33 cellular contexts compared by ENCODE assay signal in genomic region chr10:73281097-73281496, GRCh38.
"Had no signal": no experiment of that assay in that cellular context is flagged by ENCODE, and none has a peak within 500 bp of the region (broad histone marks: within the 10 kb centered on the region; RNA-seq: fewer than 3 reads in every experiment).

No MANE protein-coding gene starts in this region.

- H3K27me3 ChIP-seq: adrenal gland, ascending aorta, body of pancreas, brain microvascular endothelial cell, breast epithelium, cardiac muscle cell had no signal

- H3K27ac ChIP-seq: adrenal gland, ascending aorta, body of pancreas, brain microvascular endothelial cell, breast epithelium, cardiac muscle cell had no signal

- DNase-seq: activated effector memory CD4-positive, alpha-beta T cell treated with anti-CD3 and anti-CD28 coated beads, Interleukin-2, amount 50 U/mL, for 16 hours; activated effector memory CD4-positive, alpha-beta T cell treated with Interleukin-2 at 50 U/mL for 16 hours; activated gamma-delta T cell; activated gamma-delta T cell treated with Interleukin-2 at 50 U/mL for 16 hours; activated naive CD4-positive, alpha-beta T cell; activated naive CD4-positive, alpha-beta T cell treated with anti-CD3 and anti-CD28 coated beads for 36 hours; activated naive CD4-positive, alpha-beta T cell treated with anti-CD3 and anti-CD28 coated beads, Interleukin-2, amount 10 ng/mL, durations not matched to agents 7 days and 5 days; activated naive CD4-positive, alpha-beta T cell treated with anti-CD3 and anti-CD28 coated beads, Interleukin-2, amount 50 U/mL, for 16 hours; activated naive CD4-positive, alpha-beta T cell treated with Interleukin-2 at 50 U/mL for 16 hours; activated naive CD8-positive, alpha-beta T cell treated with anti-CD3 and anti-CD28 coated beads for 36 hours; activated naive CD8-positive, alpha-beta T cell treated with anti-CD3 and anti-CD28 coated beads, Interleukin-2, amount 10 ng/mL, durations not matched to agents 7 days and 5 days; activated naive CD8-positive, alpha-beta T cell treated with anti-CD3 and anti-CD28 coated beads, Interleukin-2, amount 50 U/mL, for 24 hours; activated T-cell treated with anti-CD3 and anti-CD28 coated beads, Interleukin-2, amount 50 U/mL, for 24 hours; activated T-cell treated with anti-CD3 and anti-CD28 coated beads, Interleukin-2, amount 50 U/mL, for 4 hours; activated T-cell treated with anti-CD3 and anti-CD28 coated beads, Interleukin-2, amount 50 U/mL, for 48 hours; activated T-cell treated with anti-CD3 and anti-CD28 coated beads, Interleukin-2, amount 50 U/mL, for 72 hours; adrenal gland; amniotic stem cell; amygdala; anterior cingulate cortex; aorta; body of pancreas; brain microvascular endothelial cell; caudate nucleus; central memory CD4-positive, alpha-beta T cell; cerebellar nuclear complex had no signal

- H3K4me1 ChIP-seq: adrenal gland, ascending aorta, body of pancreas, breast epithelium had no signal

- ATAC-seq: activated naive CD4-positive, alpha-beta T cell treated with anti-CD3 and anti-CD28 coated beads, Interleukin-2, amount 50 U/mL, for 72 hours; activated naive CD8-positive, alpha-beta T cell treated with anti-CD3 and anti-CD28 coated beads, Interleukin-2, amount 50 U/mL, for 24 hours; activated T-cell treated with anti-CD3 and anti-CD28 coated beads, Interleukin-2, amount 50 U/mL, for 4 hours; activated T-cell treated with anti-CD3 and anti-CD28 coated beads, Interleukin-2, amount 50 U/mL, for 72 hours; activated T-helper 17 cell treated with anti-CD3 and anti-CD28 coated beads, Interleukin-2, amount 50 U/mL, for 72 hours; body of pancreas had no signal

- H3K9me3 ChIP-seq: adrenal gland, ascending aorta, body of pancreas, breast epithelium had no signal

- FAIRE-seq: astrocyte, bronchial epithelial cell had no signal

- H3K4me3 ChIP-seq: adrenal gland, ascending aorta, body of pancreas, breast epithelium, cardiac muscle cell had no signal

- H3K36me3 ChIP-seq: adrenal gland, ascending aorta, brain microvascular endothelial cell, breast epithelium, cardiac muscle cell had no signal
